29 cellular contexts compared by ENCODE assay signal in genomic region chr1:53024117-53024516, GRCh38. TPM values are rescaled to one million over a fixed set of nuclear protein-coding genes. Genes with fewer than 3 reads are reported as not detected.
DNase-seq lines count a peak whose midpoint lies in the region; ATAC-seq, FAIRE-seq and TF ChIP-seq lines count a peak whose summit lies in the region.
"Had no signal": no experiment of that assay in that cellular context is flagged by ENCODE, and none has a peak within 500 bp of the region (broad histone marks: within the 10 kb centered on the region; RNA-seq: fewer than 3 reads in every experiment).

No MANE protein-coding gene starts in this region.

- intact Hi-C loops in left ventricle myocardium inferior (cut with micrococcal nuclease) (no loop called here), left cardiac atrium (cut with DNase I) (loop anchor here in 1 of 2 donors (2.0 kb wide), 1 partner anchor 25 kb away; no protein-coding TSS in a partner anchor), GM12878 (cut with micrococcal nuclease; ENCODE audit: unreplicated experiment) (no loop called here)

- no peak overlapping the region for H2AFZ ChIP-seq in GM12878 (ENCODE audit: control insufficient read depth, low read depth, low read length)
- H2AFZ ChIP-seq: PC-9 had no signal

- H3K27ac ChIP-seq in left ventricle myocardium inferior (replicated peaks) (peak overlapping the region; percentile 84), GM12878 (ENCODE audit: control insufficient read depth, insufficient read depth) (no peak overlapping the region)
- H3K27ac ChIP-seq: BLaER1 treated with 17β-estradiol and CSF1 and Interleukin-3, amounts not matched to agents 10 nM and 100 nM; PC-9 had no signal

- no peak for DNase-seq in activated CD4-positive, CD25-positive, alpha-beta regulatory T cell (lab: John Stamatoyannopoulos, UW)
- DNase-seq in left ventricle myocardium inferior (no peak), left cardiac atrium (no peak), NOMO-1 (lab: John Stamatoyannopoulos, UW; ENCODE audit: unreplicated experiment in 2 of 2) (peak; percentile 5 to 42), GM12878 (ENCODE audit: low read depth, low spot score) (no peak), COLO829 (ENCODE audit: low spot score) (no peak), SIG-M5 treated with dmso at 0.1 percent for 504 hours (lab: John Stamatoyannopoulos, UW; ENCODE audit: unreplicated experiment) (no peak)
- DNase-seq: 8988T; Calu3; CD4-positive, alpha-beta memory T cell; DMS153; GOT3; MG63; NCI-H1105; NCI-H146; NCI-H2029 treated with DMSO at 0.1 percent for 48 hours; NCI-H446; NCI-H526; PC-9; RPMI8226; SHP77; SK-N-SH had no signal

- H3K79me2 ChIP-seq in GM12878 (ENCODE audit: control insufficient read depth, insufficient read depth, low read length): peaks cover 1% of the 10 kb centered on the region

- no TSS peak for BruUV-seq in GM12878 (replicated peaks; lab: Mats Ljungman, UMichigan)

- no peak for TF ChIP-seq POLR2A in GM12878 (IDR thresholded peaks at IDR 0.05; ENCODE audit: low read depth, low read length)

- H3K9ac ChIP-seq in GM12878 (ENCODE audit: control insufficient read depth, insufficient read depth, low read length): no peak overlapping the region
- H3K9ac ChIP-seq: BLaER1 treated with 17β-estradiol and CSF1 and Interleukin-3, amounts not matched to agents 10 nM and 100 nM; SK-N-SH had no signal

- no peak for FAIRE-seq in GM12878 (lab: Jason Lieb, UNC)
- FAIRE-seq: G401.6 had no signal

- SMC1A ChIA-PET in GM12878 (lab: Charles Lee; ENCODE audit: uncharacterized antibody, unreplicated experiment): no interaction called here

- H3K27me3 ChIP-seq in left ventricle myocardium inferior (ENCODE audit: low read depth): no peaks in the 10 kb centered on the region
- H3K27me3 ChIP-seq in GM12878 (replicated peaks in 1 of 2; ENCODE audit: control insufficient read depth in 2 of 2, insufficient read depth in 2 of 2, low read length in 1 of 2): no peaks in the 10 kb centered on the region
- H3K27me3 ChIP-seq: BLaER1 treated with 17β-estradiol and CSF1 and Interleukin-3, amounts not matched to agents 10 nM and 100 nM; MG63 had no signal

- H3K4me3 ChIP-seq in left ventricle myocardium inferior (no peak overlapping the region), GM12878 (no peak overlapping the region)
- H3K4me3 ChIP-seq: BLaER1 treated with 17β-estradiol and CSF1 and Interleukin-3, amounts not matched to agents 10 nM and 100 nM; MG63; PC-9 had no signal

- ATAC-seq in activated CD4-positive, CD25-positive, alpha-beta regulatory T cell treated with anti-CD3 and anti-CD28 coated beads, Interleukin-2, amount 50 U/mL, for 24 hours: peak; percentile 53 to 70
- ATAC-seq in left cardiac atrium: no peak
- peak; percentile 31; the same call in 2 of the 3 replicates for ATAC-seq in GM12878
- ATAC-seq: HCT116 had no signal

- TF ChIP-seq CTCF in left ventricle myocardium inferior (IDR thresholded peaks at IDR 0.05; ENCODE audit: borderline replicate concordance) (no peak), GM12878 (IDR thresholded peaks at IDR 0.05 in 2 of 3, conservative IDR thresholded peaks at IDR 0.05 in 1 of 3; ENCODE audit: control insufficient read depth in 2 of 3, extremely low read depth in 1 of 3, insufficient read depth in 1 of 3, low read depth in 3 of 3, low read length in 3 of 3) (no peak)

- in situ Hi-C loops in GM12878 (cut with MboI): no loop called here

- POLR2A ChIA-PET in GM12878 (lab: Charles Lee): no interaction called here

- H3K4me1 ChIP-seq in left ventricle myocardium inferior: peaks cover 29% of the 10 kb centered on the region
- H3K4me1 ChIP-seq in GM12878 (ENCODE audit: control insufficient read depth, insufficient read depth, low read length): no peaks in the 10 kb centered on the region
- H3K4me1 ChIP-seq: BLaER1 treated with 17β-estradiol and CSF1 and Interleukin-3, amounts not matched to agents 10 nM and 100 nM had no signal

- RAD21 ChIA-PET in GM12878 (lab: Charles Lee; ENCODE audit: unreplicated experiment): no interaction called here

- TF ChIP-seq EP300 in GM12878 (IDR thresholded peaks at IDR 0.05; ENCODE audit: borderline replicate concordance in 1 of 2, control insufficient read depth in 1 of 2, low read depth in 2 of 2, low read length in 2 of 2): no peak

- peaks cover 8% of the 10 kb centered on the region for H3K36me3 ChIP-seq in left ventricle myocardium inferior
- H3K36me3 ChIP-seq in GM12878 (ENCODE audit: control insufficient read depth in 2 of 2, insufficient read depth in 2 of 2, low read length in 1 of 2): no peaks in the 10 kb centered on the region; a peak in 1 of 4 replicates
- H3K36me3 ChIP-seq: MG63 had no signal

- TF ChIP-seq RAD21 in GM12878 (IDR thresholded peaks at IDR 0.05; ENCODE audit: insufficient read depth, low read depth, low read length): no peak

- H3K9me3 ChIP-seq in left ventricle myocardium inferior (replicated peaks): no peaks in the 10 kb centered on the region
- H3K9me3 ChIP-seq in GM12878 (replicated peaks; ENCODE audit: control insufficient read depth, insufficient read depth, low read length): no peaks in the 10 kb centered on the region
- H3K9me3 ChIP-seq: BLaER1 treated with 17β-estradiol and CSF1 and Interleukin-3, amounts not matched to agents 10 nM and 100 nM; MG63; SK-N-SH had no signal

- no peak overlapping the region for H3K4me2 ChIP-seq in GM12878 (ENCODE audit: control insufficient read depth, insufficient read depth)
- H3K4me2 ChIP-seq: BLaER1 treated with 17β-estradiol and CSF1 and Interleukin-3, amounts not matched to agents 10 nM and 100 nM; PC-9; SK-N-SH had no signal

- no peaks in the 10 kb centered on the region for H4K20me1 ChIP-seq in GM12878 (ENCODE audit: control insufficient read depth, insufficient read depth)

- CTCF ChIA-PET in GM12878 (lab: Yijun Ruan, JAX): no interaction called here

TF ChIP-seq in GM12878, 131 proteins besides CTCF, POLR2A, EP300 and RAD21 (continues in another document):
- TF ChIP-seq CREB1 (IDR thresholded peaks at IDR 0.05; ENCODE audit: low read depth) (no peak), ZNF592 (IDR thresholded peaks at IDR 0.05) (no peak), TARDBP (IDR thresholded peaks at IDR 0.05; ENCODE audit: borderline replicate concordance) (no peak), BCL11A (IDR thresholded peaks at IDR 0.05; ENCODE audit: low read depth, low read length) (no peak), SMAD5 (IDR thresholded peaks at IDR 0.05; ENCODE audit: low read depth) (no peak), USF1 (IDR thresholded peaks at IDR 0.05; ENCODE audit: borderline replicate concordance, extremely low read length, insufficient read depth, low read depth, low read length) (no peak), RAD51 (IDR thresholded peaks at IDR 0.05) (no peak)

RNA-seq across cellular contexts. Expression of gene PODN, which starts 37.9 kb away (rescaled TPM):
- total RNA-seq in left ventricle myocardium inferior (22.9 TPM), left cardiac atrium (10 to 100 TPM; 28.6 to 84.9 TPM), GM12878 (2014; rRNA removed) (not detected in 2 replicates), GM12878 (2014; rRNA removed; fragmentation: Illumina TruSeq; extraction: Trizol) (not detected in 2 replicates), GM12878 (2021) (0.10 and 0.11 TPM in 2 replicates)
- not detected in 2 replicates for total RNA-seq in GM12878 (2013; cell fraction: nucleolus; rRNA removed)
- polyA plus RNA-seq in GM12878 (2011; ENCODE audit: low read depth): not detected
- polyA plus RNA-seq in GM12878 (2011; rRNA removed) (not detected in 2 replicates), GM12878 (2014; fragmentation: Illumina TruSeq; extraction: Trizol) (not detected in 2 replicates), GM12878 (2014; fragmentation: Nextera tagmentation; extraction: Ambion mirVana) (not detected), GM12878 (2014; rRNA removed) (not detected in 2 replicates), GM12878 (2016; fragmentation: Nextera tagmentation; extraction: Ambion mirVana) (not detected)
- polyA plus RNA-seq in GM12878 (2011; cell fraction: cytosol; rRNA removed): not detected in 2 replicates
- polyA plus RNA-seq in GM12878 (2011; cell fraction: nucleus; rRNA removed): not detected in 2 replicates
- not detected in 2 replicates for polyA plus RNA-seq in GM12878 (2012)
- not detected in 2 replicates for polyA minus RNA-seq in GM12878 (2011; rRNA and poly(A)+ RNA removed)
- polyA minus RNA-seq in GM12878 (2011; cell fraction: cytosol; rRNA and poly(A)+ RNA removed): not detected in 2 replicates
- polyA minus RNA-seq in GM12878 (2011; cell fraction: nucleus; rRNA and poly(A)+ RNA removed): not detected in 2 replicates
- total RNA-seq: Calu3; CD4-positive, alpha-beta memory T cell; Daoy; HT-29; LHCN-M2; PC-9 had no signal
- polyA plus RNA-seq: CD4-positive, alpha-beta memory T cell had no signal

Comparison
In these comparisons a context has a peak if more than half of its experiments do, and no peak if none do; other contexts are left out.
1. ATAC-seq: peak in activated CD4-positive, CD25-positive, alpha-beta regulatory T cell treated with anti-CD3 and anti-CD28 coated beads, Interleukin-2, amount 50 U/mL, for 24 hours (2 of 2) and GM12878 (single experiment); none in left cardiac atrium (0 of 2).
2. DNase-seq: peak in NOMO-1 (2 of 2); none in activated CD4-positive, CD25-positive, alpha-beta regulatory T cell (0 of 4), left ventricle myocardium inferior (single experiment), left cardiac atrium (single experiment), GM12878 (single experiment), COLO829 (single experiment) and SIG-M5 treated with dmso at 0.1 percent for 504 hours (single experiment).
3. RNA of gene PODN, which starts 37.9 kb away (total RNA-seq): 28.6 to 84.9 TPM in left cardiac atrium and 22.9 TPM in left ventricle myocardium inferior (single experiment); 0.10 to 0.11 TPM in GM12878; every median in the first group is over 10 times any median in the second.